Comparison of ENCODE assay signal across 8 cellular contexts in genomic region chr2:160494243-160494642, GRCh38. TPM values are rescaled to one million over a fixed set of nuclear protein-coding genes. Genes with fewer than 3 reads are reported as not detected.
A peak's percentile ranks its signal among the peaks of the same experiment; 100 is the strongest.
DNase-seq lines count a peak whose midpoint lies in the region; ATAC-seq and TF ChIP-seq lines count a peak whose summit lies in the region.

No MANE protein-coding gene starts in this region.

- CTCF ChIA-PET in activated CD8-positive, alpha-beta T cell treated with anti-CD3 and anti-CD28 coated beads for 36 hours (lab: Charles Lee), result interaction anchor here (0.9 to 1.0 kb wide), 3 partner anchors 65 to 164 kb away, joined by 3 read pairs; no protein-coding TSS in a partner anchor

- DNase-seq in NCI-H1417 (lab: John Stamatoyannopoulos, UW) (peak in 2 of 3 experiments; percentile 3 to 28), NCI-H1417 treated with DMSO at 0.1 percent for 48 hours (lab: John Stamatoyannopoulos, UW) (no peak), DMS114 treated with DMSO at 0.1 percent for 48 hours (lab: John Stamatoyannopoulos, UW; ENCODE audit: unreplicated experiment) (no peak)
- no peak for DNase-seq in activated CD8-positive, alpha-beta T cell treated with anti-CD3 and anti-CD28 coated beads for 36 hours
- DNase-seq in stimulated activated naive B cell treated with anti-CD40 and anti-IgM and Interleukin-4, amounts not matched to agents 10 μg/mL and 1 μg/mL and 100 μg/mL, for 72 hours, result no peak

- POLR2A ChIA-PET in activated CD8-positive, alpha-beta T cell treated with anti-CD3 and anti-CD28 coated beads for 36 hours (lab: Charles Lee), result interaction anchor here (0.5 to 1.0 kb wide), 2 partner anchors 29 to 83 kb away, joined by 3 to 4 read pairs; no protein-coding TSS in a partner anchor

- intact Hi-C loops in activated CD8-positive, alpha-beta T cell treated with anti-CD3 and anti-CD28 coated beads for 36 hours (cut with micrococcal nuclease), result loop anchor here (5.0 kb wide), 2 partner anchors 67 to 82 kb away; no protein-coding TSS in a partner anchor

- no peak for ATAC-seq in activated CD8-positive, alpha-beta T cell treated with anti-CD3 and anti-CD28 coated beads for 36 hours
- no peak for ATAC-seq in stimulated activated naive B cell treated with anti-CD40 and anti-IgM and Interleukin-4, amounts not matched to agents 10 μg/mL and 1 μg/mL and 100 μg/mL, for 72 hours (replicated peaks)
- ATAC-seq in GM21390 (IDR thresholded peaks at IDR 0.05; ENCODE audit: unreplicated experiment) (no peak), HG03175 (IDR thresholded peaks at IDR 0.05; ENCODE audit: unreplicated experiment) (no peak)

- H3K27me3 Mint-ChIP-seq in activated CD8-positive, alpha-beta T cell treated with anti-CD3 and anti-CD28 coated beads for 36 hours, result no peaks in the 10 kb centered on the region
- peaks cover 36 to 41% of the 10 kb centered on the region in 2 donors for H3K27me3 Mint-ChIP-seq in stimulated activated naive B cell treated with anti-CD40 and anti-IgM and Interleukin-4, amounts not matched to agents 10 μg/mL and 1 μg/mL and 100 μg/mL, for 72 hours

- peaks cover 37% of the 10 kb centered on the region for H3K4me1 Mint-ChIP-seq in activated CD8-positive, alpha-beta T cell treated with anti-CD3 and anti-CD28 coated beads for 36 hours (ENCODE audit: low read depth)
- peaks cover 3 to 13% of the 10 kb centered on the region in 2 donors for H3K4me1 Mint-ChIP-seq in stimulated activated naive B cell treated with anti-CD40 and anti-IgM and Interleukin-4, amounts not matched to agents 10 μg/mL and 1 μg/mL and 100 μg/mL, for 72 hours

- H3K4me3 Mint-ChIP-seq in activated CD8-positive, alpha-beta T cell treated with anti-CD3 and anti-CD28 coated beads for 36 hours, result peak overlapping the region; percentile 93
- H3K4me3 Mint-ChIP-seq in stimulated activated naive B cell treated with anti-CD40 and anti-IgM and Interleukin-4, amounts not matched to agents 10 μg/mL and 1 μg/mL and 100 μg/mL, for 72 hours, result peak overlapping the region; percentile 87 to 96

- H3K27ac Mint-ChIP-seq in activated CD8-positive, alpha-beta T cell treated with anti-CD3 and anti-CD28 coated beads for 36 hours, result peak overlapping the region; percentile 19
- H3K27ac Mint-ChIP-seq in stimulated activated naive B cell treated with anti-CD40 and anti-IgM and Interleukin-4, amounts not matched to agents 10 μg/mL and 1 μg/mL and 100 μg/mL, for 72 hours, result no peak overlapping the region

- no peak for TF ChIP-seq CTCF in activated CD8-positive, alpha-beta T cell treated with anti-CD3 and anti-CD28 coated beads for 36 hours (IDR thresholded peaks at IDR 0.05)

- no peaks in the 10 kb centered on the region for H3K36me3 Mint-ChIP-seq in activated CD8-positive, alpha-beta T cell treated with anti-CD3 and anti-CD28 coated beads for 36 hours (ENCODE audit: low read depth)
- H3K36me3 Mint-ChIP-seq in stimulated activated naive B cell treated with anti-CD40 and anti-IgM and Interleukin-4, amounts not matched to agents 10 μg/mL and 1 μg/mL and 100 μg/mL, for 72 hours, result no peaks in the 10 kb centered on the region

- H3K4me3 ChIP-seq in iPS-11a (ENCODE audit: low read depth, low read length), result peak overlapping the region; percentile 51

- no peaks in the 10 kb centered on the region for H3K9me3 Mint-ChIP-seq in activated CD8-positive, alpha-beta T cell treated with anti-CD3 and anti-CD28 coated beads for 36 hours
- no peaks in the 10 kb centered on the region for H3K9me3 Mint-ChIP-seq in stimulated activated naive B cell treated with anti-CD40 and anti-IgM and Interleukin-4, amounts not matched to agents 10 μg/mL and 1 μg/mL and 100 μg/mL, for 72 hours

RNA-seq across cellular contexts. Expression of gene RBMS1, which starts 0.6 kb away (rescaled TPM):
- total RNA-seq in activated CD8-positive, alpha-beta T cell treated with anti-CD3 and anti-CD28 coated beads for 36 hours, result 10 to 100 TPM; 35.8 to 38.6 TPM

Comparison
In these comparisons a context has a peak if more than half of its experiments do, and no peak if none do; other contexts are left out.
1. DNase-seq: peak in NCI-H1417 (2 of 3); none in NCI-H1417 treated with DMSO at 0.1 percent for 48 hours (single experiment), activated CD8-positive, alpha-beta T cell treated with anti-CD3 and anti-CD28 coated beads for 36 hours (single experiment), stimulated activated naive B cell treated with anti-CD40 and anti-IgM and Interleukin-4, amounts not matched to agents 10 μg/mL and 1 μg/mL and 100 μg/mL, for 72 hours (single experiment) and DMS114 treated with DMSO at 0.1 percent for 48 hours (single experiment).